Comparison of ENCODE assay signal across 13 cellular contexts in the genomic region with DNA sequence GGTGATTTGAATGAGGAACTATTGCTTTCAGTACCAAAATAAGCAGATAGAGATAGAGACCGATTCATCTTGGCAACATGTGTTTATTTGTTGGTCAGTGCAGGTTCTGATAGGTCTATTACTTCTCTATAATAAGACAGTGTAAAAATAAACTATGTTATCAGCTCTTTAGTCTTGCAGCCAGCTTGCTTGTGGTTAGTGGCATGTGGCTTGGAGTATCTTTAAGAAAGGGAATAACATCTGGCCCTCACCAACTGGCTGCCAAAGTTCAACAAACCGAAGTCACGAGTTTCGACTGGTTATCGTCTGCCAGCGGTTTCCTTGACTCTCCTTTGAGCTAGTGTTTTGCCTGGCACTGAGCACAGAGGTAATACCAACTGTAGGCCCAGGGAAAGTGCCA.
DNase-seq lines count a peak whose midpoint lies in the region; ATAC-seq lines count a peak whose summit lies in the region.
"Had no signal": no experiment of that assay in that cellular context is flagged by ENCODE, and none has a peak within 500 bp of the region (broad histone marks: within the 10 kb centered on the region; RNA-seq: fewer than 3 reads in every experiment).

No MANE protein-coding gene starts in this region.

- no peak overlapping the region for H3K27ac Mint-ChIP-seq in activated T-cell treated with anti-CD3 and anti-CD28 coated beads, Interleukin-2, amount 50 U/mL, for 72 hours
- H3K27ac Mint-ChIP-seq: activated T-helper 2 cell treated with anti-CD3 and anti-CD28 coated beads, Interferon-gamma antibody, Interleukin-2, Interleukin-4, amounts not matched to agents 10 μg/mL and 5 μg/mL and 100 μg/mL, durations not matched to agents 14 hours and 24 hours and 36 hours had no signal

- ATAC-seq in GM18498 (IDR thresholded peaks at IDR 0.05; ENCODE audit: unreplicated experiment) (peak; percentile 69), HG02938 (IDR thresholded peaks at IDR 0.05; ENCODE audit: unreplicated experiment) (peak; percentile 50)
- no peak for ATAC-seq in activated T-cell treated with anti-CD3 and anti-CD28 coated beads, Interleukin-2, amount 50 U/mL, for 72 hours (replicated peaks in 1 of 2)
- ATAC-seq: mucosa of descending colon had no signal

- peak; percentile 46 for DNase-seq in SK-MEL-5 (ENCODE audit: low read depth, low spot score)
- peak; percentile 44 for DNase-seq in medulla oblongata (ENCODE audit: extremely low spot score)
- DNase-seq in NCI-H748 treated with DMSO at 0.1 percent for 48 hours (lab: John Stamatoyannopoulos, UW), result no peak
- DNase-seq in stimulated activated CD4-positive, alpha-beta T cell treated with anti-CD3 and anti-CD28 coated beads, Interleukin-2, amount 100 ng/mL, for 48 hours, result no peak
- no peak for DNase-seq in activated T-cell treated with anti-CD3 and anti-CD28 coated beads, Interleukin-2, amount 50 U/mL, for 72 hours
- no peak for DNase-seq in NCI-H1105 (lab: John Stamatoyannopoulos, UW)
- DNase-seq: NCI-H1436 treated with DMSO at 0.1 percent for 48 hours; stimulated activated CD4-positive, alpha-beta T cell treated with anti-CD3 and anti-CD28 coated beads, Interleukin-4, amount 100 ng/mL, for 4 hours; T-helper 1 cell had no signal

- no peaks in the 10 kb centered on the region for H3K36me3 Mint-ChIP-seq in activated T-cell treated with anti-CD3 and anti-CD28 coated beads, Interleukin-2, amount 50 U/mL, for 72 hours (ENCODE audit: insufficient read depth in 2 of 2)

- H3K4me3 Mint-ChIP-seq in activated T-cell treated with anti-CD3 and anti-CD28 coated beads, Interleukin-2, amount 50 U/mL, for 72 hours, result no peak overlapping the region

- no peaks in the 10 kb centered on the region for H3K4me1 Mint-ChIP-seq in activated T-cell treated with anti-CD3 and anti-CD28 coated beads, Interleukin-2, amount 50 U/mL, for 72 hours (ENCODE audit: low read depth)

- peaks cover 34% of the 10 kb centered on the region for H3K27me3 Mint-ChIP-seq in activated T-cell treated with anti-CD3 and anti-CD28 coated beads, Interleukin-2, amount 50 U/mL, for 72 hours (ENCODE audit: low read depth)

- H3K9me3 Mint-ChIP-seq in activated T-cell treated with anti-CD3 and anti-CD28 coated beads, Interleukin-2, amount 50 U/mL, for 72 hours, result no peaks in the 10 kb centered on the region
- H3K9me3 Mint-ChIP-seq: activated T-helper 2 cell treated with anti-CD3 and anti-CD28 coated beads, Interferon-gamma antibody, Interleukin-2, Interleukin-4, amounts not matched to agents 10 μg/mL and 5 μg/mL and 100 μg/mL, durations not matched to agents 14 hours and 24 hours and 36 hours had no signal

- in situ Hi-C loops in SK-MEL-5 (cut with HindIII; ENCODE audit: low pct_unique_long_range_greater_than_20kb, low sequenced_read_pairs), result no loop called here

Comparison
In these comparisons a context has a peak if more than half of its experiments do, and no peak if none do; other contexts are left out.
1. ATAC-seq: peak in GM18498 (single experiment) and HG02938 (single experiment); none in activated T-cell treated with anti-CD3 and anti-CD28 coated beads, Interleukin-2, amount 50 U/mL, for 72 hours (0 of 2).
2. DNase-seq: peak in SK-MEL-5 (single experiment) and medulla oblongata (single experiment); none in NCI-H748 treated with DMSO at 0.1 percent for 48 hours (single experiment), stimulated activated CD4-positive, alpha-beta T cell treated with anti-CD3 and anti-CD28 coated beads, Interleukin-2, amount 100 ng/mL, for 48 hours (0 of 2), activated T-cell treated with anti-CD3 and anti-CD28 coated beads, Interleukin-2, amount 50 U/mL, for 72 hours (0 of 2) and NCI-H1105 (single experiment).